ENCODE assay signal across 22 cellular contexts in the genomic region with DNA sequence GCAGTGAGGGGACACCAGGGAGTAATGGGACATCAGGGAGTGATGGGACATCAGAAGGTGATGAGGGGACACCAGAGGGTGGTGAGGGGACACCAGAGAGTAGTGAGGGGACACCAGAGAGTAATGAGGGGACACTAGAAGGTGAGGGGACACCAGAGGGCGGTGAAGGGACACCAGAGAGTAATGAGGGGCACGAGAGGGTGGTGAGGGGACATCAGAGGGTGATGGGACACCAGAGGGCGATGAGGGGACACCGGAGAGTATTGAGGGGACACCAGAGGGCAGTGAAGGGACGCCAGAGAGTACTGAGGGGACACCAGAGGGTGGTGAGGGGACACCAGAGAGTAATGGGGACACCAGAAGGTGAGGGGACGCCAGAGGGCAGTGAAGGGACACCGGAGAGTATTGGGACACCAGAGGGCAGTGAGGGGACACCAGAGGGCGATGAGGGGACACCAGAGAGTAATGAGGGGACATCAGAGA. TPM values are rescaled to one million over a fixed set of nuclear protein-coding genes. Genes with fewer than 3 reads are reported as not detected.
DNase-seq lines count a peak whose midpoint lies in the region; ATAC-seq, FAIRE-seq and TF ChIP-seq lines count a peak whose summit lies in the region.
"Had no signal": no experiment of that assay in that cellular context is flagged by ENCODE, and none has a peak within 500 bp of the region (broad histone marks: within the 10 kb centered on the region; RNA-seq: fewer than 3 reads in every experiment).

No MANE protein-coding gene starts in this region.

- no peaks in the 10 kb centered on the region for H4K20me1 ChIP-seq in HCT116 (ENCODE audit: insufficient read depth)
- peaks cover 4% of the 10 kb centered on the region; the same call in 1 of the 2 replicates for H4K20me1 ChIP-seq in K562 (replicated peaks; ENCODE audit: control insufficient read depth, insufficient read depth, low read length)
- H4K20me1 ChIP-seq in neural cell (ENCODE audit: insufficient read depth): no peaks in the 10 kb centered on the region

- H3K9ac ChIP-seq in HCT116 (ENCODE audit: low read length) (no peak overlapping the region), K562 (ENCODE audit: insufficient read depth in 1 of 2, low read depth in 2 of 2, low read length in 2 of 2) (no peak overlapping the region), neural cell (ENCODE audit: low read length) (no peak overlapping the region)

- H3K4me3 ChIP-seq in HCT116 (replicated peaks in 1 of 2; ENCODE audit: low read depth in 1 of 2, low read length in 2 of 2) (no peak overlapping the region), K562 (no peak overlapping the region), neural cell (ENCODE audit: low read length) (no peak overlapping the region), MG63 (no peak overlapping the region)
- H3K4me3 ChIP-seq: psoas muscle, stomach had no signal

- no peaks in the 10 kb centered on the region for H3K9me1 ChIP-seq in K562 (ENCODE audit: control insufficient read depth, insufficient read depth, low read length)

- H3K9me3 Mint-ChIP-seq in activated T-cell treated with anti-CD3 and anti-CD28 coated beads, Interleukin-2, amount 50 U/mL, for 24 hours: no peaks in the 10 kb centered on the region
- H3K9me3 Mint-ChIP-seq: activated naive CD8-positive, alpha-beta T cell treated with anti-CD3 and anti-CD28 coated beads, Interleukin-2, amount 10 ng/mL, durations not matched to agents 7 days and 5 days; naive thymus-derived CD8-positive, alpha-beta T cell had no signal

- H3K79me2 ChIP-seq in HCT116 (ENCODE audit: insufficient read depth, low read length) (no peaks in the 10 kb centered on the region), K562 (ENCODE audit: control insufficient read depth, insufficient read depth, low read length) (no peaks in the 10 kb centered on the region), neural cell (replicated peaks; ENCODE audit: insufficient read depth, low read length) (no peaks in the 10 kb centered on the region)

- RAD21 ChIA-PET in HCT116 (lab: Charles Lee; ENCODE audit: low non-redundant PET in 1 of 2, low total read pairs in 2 of 2, uncharacterized antibody in 2 of 2, unreplicated experiment in 2 of 2): no interaction called here

- no TSS peak for BruUV-seq in HCT116 (replicated peaks; lab: Mats Ljungman, UMichigan)
- no TSS peak for BruUV-seq in K562 (replicated peaks; lab: Mats Ljungman, UMichigan)

- peak; percentile 29 for DNase-seq in activated T-cell treated with anti-CD3 and anti-CD28 coated beads, Interleukin-2, amount 50 U/mL, for 24 hours
- no peak for DNase-seq in activated T-cell treated with anti-CD3 and anti-CD28 coated beads for 4 hours
- DNase-seq in HCT116 (ENCODE audit: low read depth, low spot score): no peak
- peak in 2 of 4 experiments; percentile 24 to 48 for DNase-seq in K562 (ENCODE audit: extremely low read depth in 1 of 4, low spot score in 3 of 4)
- no peak for DNase-seq in MG63
- no peak for DNase-seq in AML-193 (lab: John Stamatoyannopoulos, UW)
- DNase-seq in HK-2 (ENCODE audit: unreplicated experiment): no peak
- DNase-seq: activated CD4-positive, CD25-positive, alpha-beta regulatory T cell; activated CD8-positive, alpha-beta memory T cell treated with anti-CD3 and anti-CD28 coated beads, Interleukin-2, amount 10 ng/mL, durations not matched to agents 7 days and 5 days; activated naive CD8-positive, alpha-beta T cell treated with anti-CD3 and anti-CD28 coated beads, Interleukin-2, amount 10 ng/mL, durations not matched to agents 7 days and 5 days; DMS79; MV-4-11; NCI-H2081; NCI-H510A treated with DMSO at 0.1 percent for 48 hours; psoas muscle; SHP77; stomach had no signal

- H3F3A ChIP-seq in neural cell (ENCODE audit: insufficient read depth, low read length, poor library complexity, severe bottlenecking): no peaks in the 10 kb centered on the region

- no peak for FAIRE-seq in K562 (lab: Jason Lieb, UNC)
- FAIRE-seq: A204.1, islet of Langerhans had no signal

- H3K4me2 ChIP-seq in HCT116 (ENCODE audit: low read length): no peak overlapping the region
- H3K4me2 ChIP-seq in K562 (ENCODE audit: insufficient read depth, low read length): no peak overlapping the region
- no peak overlapping the region for H3K4me2 ChIP-seq in neural cell (ENCODE audit: low read length)

- H3K27ac ChIP-seq in HCT116 (ENCODE audit: low read depth, low read length) (no peak overlapping the region), K562 (ENCODE audit: extremely low read depth, low read depth, low read length) (no peak overlapping the region), neural cell (ENCODE audit: low read length) (no peak overlapping the region)
- H3K27ac ChIP-seq: C4-2B, psoas muscle, stomach had no signal

- ATAC-seq in HCT116 (no peak), K562 (peak; percentile 55)
- ATAC-seq: activated CD8-positive, alpha-beta memory T cell treated with anti-CD3 and anti-CD28 coated beads, Interleukin-2, amount 10 ng/mL, durations not matched to agents 7 days and 5 days; naive thymus-derived CD8-positive, alpha-beta T cell; psoas muscle had no signal

- H3K36me3 ChIP-seq in HCT116 (ENCODE audit: control insufficient read depth in 1 of 2, insufficient read depth in 2 of 2, low read length in 2 of 2) (no peaks in the 10 kb centered on the region), K562 (ENCODE audit: control insufficient read depth, insufficient read depth, low read length) (peaks cover 39% of the 10 kb centered on the region; the same call in 2 of the 3 replicates), neural cell (ENCODE audit: insufficient read depth, low read length) (peaks cover 3% of the 10 kb centered on the region), MG63 (no peaks in the 10 kb centered on the region; the same call in 1 of the 2 replicates)

- TF ChIP-seq POLR2A in HCT116 (IDR thresholded peaks at IDR 0.05; ENCODE audit: borderline replicate concordance, extremely low read depth, insufficient read depth, insufficient read length) (no peak), K562 (conservative IDR thresholded peaks at IDR 0.05) (peak; percentile 59)

- peaks cover 44% of the 10 kb centered on the region for H3K36me3 Mint-ChIP-seq in activated T-cell treated with anti-CD3 and anti-CD28 coated beads, Interleukin-2, amount 50 U/mL, for 24 hours (ENCODE audit: low read depth)

- H3K4me3 Mint-ChIP-seq in activated T-cell treated with anti-CD3 and anti-CD28 coated beads, Interleukin-2, amount 50 U/mL, for 24 hours: no peak overlapping the region
- H3K4me3 Mint-ChIP-seq: activated CD8-positive, alpha-beta memory T cell treated with anti-CD3 and anti-CD28 coated beads, Interleukin-2, amount 10 ng/mL, durations not matched to agents 7 days and 5 days; activated naive CD8-positive, alpha-beta T cell treated with anti-CD3 and anti-CD28 coated beads, Interleukin-2, amount 10 ng/mL, durations not matched to agents 7 days and 5 days had no signal

- H3K27me3 ChIP-seq in HCT116 (ENCODE audit: insufficient read depth, low read length) (no peaks in the 10 kb centered on the region), K562 (ENCODE audit: control insufficient read depth in 2 of 2, insufficient read depth in 2 of 2, low read length in 2 of 2) (no peaks in the 10 kb centered on the region), neural cell (ENCODE audit: insufficient read depth, low read depth, low read length) (no peaks in the 10 kb centered on the region), MG63 (no peaks in the 10 kb centered on the region)
- H3K27me3 ChIP-seq: stomach had no signal

- intact Hi-C loops in HCT116 (cut with micrococcal nuclease) (no loop called here), K562 (cut with micrococcal nuclease) (loop anchor here (1.0 to 10.0 kb wide), 2 partner anchors 58 to 103 kb away; partner anchors contain the start of gene MYO1G)

- TF ChIP-seq RAD21 in HCT116 (IDR thresholded peaks at IDR 0.05; ENCODE audit: low read depth): 0 out of 2 replicates have a peak, but pooled peaks have one; percentile 15
- TF ChIP-seq RAD21 in K562 (CRISPR knock-in tag; conservative IDR thresholded peaks at IDR 0.05 in 1 of 2, IDR thresholded peaks at IDR 0.05 in 1 of 2): peak in 1 of 2 experiments; percentile 42; a peak in 3 of 4 replicates
- TF ChIP-seq RAD21 in neural cell (conservative IDR thresholded peaks at IDR 0.05): no peak

- H3K27ac Mint-ChIP-seq in activated T-cell treated with anti-CD3 and anti-CD28 coated beads, Interleukin-2, amount 50 U/mL, for 24 hours: peak overlapping the region; percentile 38

- no peak for TF ChIP-seq EP300 in K562 (IDR thresholded peaks at IDR 0.05; ENCODE audit: low read length)
- no peak for TF ChIP-seq EP300 in neural cell (conservative IDR thresholded peaks at IDR 0.05; ENCODE audit: poor library complexity, severe bottlenecking)

- H3K9me3 ChIP-seq in HCT116 (ENCODE audit: control insufficient read depth in 1 of 2, insufficient read depth in 1 of 2, low read depth in 1 of 2, low read length in 2 of 2) (no peaks in the 10 kb centered on the region), K562 (replicated peaks; ENCODE audit: control insufficient read depth, insufficient read depth, low read depth, low read length) (no peaks in the 10 kb centered on the region), neural cell (ENCODE audit: low read length) (no peaks in the 10 kb centered on the region), MG63 (no peaks in the 10 kb centered on the region)
- H3K9me3 ChIP-seq: psoas muscle, stomach had no signal

- H3K9me2 ChIP-seq in HCT116 (ENCODE audit: insufficient read depth) (no peaks in the 10 kb centered on the region), neural cell (ENCODE audit: insufficient read depth, low read length) (no peaks in the 10 kb centered on the region)

- POLR2A ChIA-PET in HCT116 (lab: Charles Lee): no interaction called here
- POLR2A ChIA-PET in K562 (lab: Yijun Ruan, JAX): interaction anchor here (1.2 kb wide), 1 partner anchor 9 kb away, joined by 5 read pairs; no protein-coding TSS in a partner anchor

- TF ChIP-seq CTCF in HCT116 (IDR thresholded peaks at IDR 0.05 in 2 of 3, conservative IDR thresholded peaks at IDR 0.05 in 1 of 3; ENCODE audit: borderline replicate concordance in 1 of 3, insufficient read depth in 1 of 3, low read depth in 2 of 3, low read length in 2 of 3) (peak in 1 of 3 experiments; percentile 35; a peak in 1 of 6 replicates), K562 (IDR thresholded peaks at IDR 0.05 in 2 of 3, conservative IDR thresholded peaks at IDR 0.05 in 1 of 3; ENCODE audit: insufficient read depth in 2 of 3, low read depth in 1 of 3, low read length in 3 of 3) (peak; percentile 62 to 96 (median 77)), neural cell (IDR thresholded peaks at IDR 0.05; ENCODE audit: poor library complexity, severe bottlenecking) (no peak)

- H2AFZ ChIP-seq in HCT116 (ENCODE audit: low read depth, low read length, poor library complexity, severe bottlenecking): no peak overlapping the region
- H2AFZ ChIP-seq in K562 (ENCODE audit: low read depth, low read length): no peak overlapping the region
- H2AFZ ChIP-seq in neural cell (ENCODE audit: low read depth, low read length): no peak overlapping the region

- H3K27me3 Mint-ChIP-seq in activated T-cell treated with anti-CD3 and anti-CD28 coated beads, Interleukin-2, amount 50 U/mL, for 24 hours: no peaks in the 10 kb centered on the region
- H3K27me3 Mint-ChIP-seq: activated CD8-positive, alpha-beta memory T cell treated with anti-CD3 and anti-CD28 coated beads, Interleukin-2, amount 10 ng/mL, durations not matched to agents 7 days and 5 days; activated naive CD8-positive, alpha-beta T cell treated with anti-CD3 and anti-CD28 coated beads, Interleukin-2, amount 10 ng/mL, durations not matched to agents 7 days and 5 days; naive thymus-derived CD8-positive, alpha-beta T cell had no signal

- 33% methylated on average over 8 of the region's 8 CpGs for WGBS in K562 (ENCODE audit: insufficient coverage, low coverage, missing lambda C conversion rate)

- CTCF ChIA-PET in HCT116 (lab: Charles Lee) (no interaction called here), K562 (lab: Yijun Ruan, JAX; ENCODE audit: low intra/inter-chr PET ratio) (interaction anchor here (0.8 to 3.0 kb wide), 3 partner anchors 58 to 101 kb away, joined by 3 to 17 read pairs (median 4); no protein-coding TSS in a partner anchor)

- peaks cover 6% of the 10 kb centered on the region in 2 experiments; a peak in 3 of 4 replicates for H3K4me1 ChIP-seq in HCT116 (ENCODE audit: control insufficient read depth in 1 of 2, insufficient read depth in 2 of 2, low read length in 2 of 2)
- peaks cover 0 to 35% of the 10 kb centered on the region in 2 experiments; a peak in 1 of 5 replicates for H3K4me1 ChIP-seq in K562 (replicated peaks in 1 of 2; ENCODE audit: control insufficient read depth in 2 of 2, insufficient read depth in 2 of 2, low read length in 2 of 2)
- H3K4me1 ChIP-seq: psoas muscle, stomach had no signal

- peaks cover under 1% of the 10 kb centered on the region for H3K4me1 Mint-ChIP-seq in activated T-cell treated with anti-CD3 and anti-CD28 coated beads, Interleukin-2, amount 50 U/mL, for 24 hours (ENCODE audit: low read depth)
- H3K4me1 Mint-ChIP-seq: activated CD8-positive, alpha-beta memory T cell treated with anti-CD3 and anti-CD28 coated beads, Interleukin-2, amount 10 ng/mL, durations not matched to agents 7 days and 5 days; activated naive CD8-positive, alpha-beta T cell treated with anti-CD3 and anti-CD28 coated beads, Interleukin-2, amount 10 ng/mL, durations not matched to agents 7 days and 5 days had no signal

- in situ Hi-C loops in K562 (cut with MboI): no loop called here

RNA-seq across cellular contexts. Expression of gene NACAD, which starts 10.5 kb away (rescaled TPM):
- total RNA-seq in HCT116 (2021; ENCODE audit: unreplicated experiment): 0.05 TPM
- 0.01 TPM in 2 replicates for polyA plus RNA-seq in HCT116 (2012)
- total RNA-seq in K562 (2011; cell fraction: chromatin; rRNA removed; ENCODE audit: low replicate concordance): 0.11 and 0.79 TPM in 2 replicates
- under 0.01 TPM in 1 of 2 replicates, not detected in the other for total RNA-seq in K562 (2011; cell fraction: nucleolus; rRNA removed)
- 0.08 TPM in 1 of 2 replicates, not detected in the other for total RNA-seq in K562 (2011; cell fraction: nucleoplasm; rRNA removed)
- total RNA-seq in K562 (2014; rRNA removed): under 0.01 TPM in 1 of 2 replicates, not detected in the other
- not detected in 2 replicates for total RNA-seq in K562 (2014; rRNA removed; fragmentation: Illumina TruSeq; extraction: Trizol)
- total RNA-seq in K562 (2015; rRNA removed; fragmentation: Illumina TruSeq; extraction: Trizol): not detected in 2 replicates
- total RNA-seq in K562 (2021): 0.02 and 0.04 TPM in 2 replicates
- 0.01 and 0.03 TPM in 2 replicates for polyA plus RNA-seq in K562 (2011; rRNA removed)
- polyA plus RNA-seq in K562 (2011; cell fraction: cytosol; rRNA removed): 0.01 and 0.03 TPM in 2 replicates
- 0.06 and 0.16 TPM in 2 replicates for polyA plus RNA-seq in K562 (2011; cell fraction: nucleus; rRNA removed)
- polyA plus RNA-seq in K562 (2012): 0.03 and 0.04 TPM in 2 replicates
- 0.01 and 0.03 TPM in 2 replicates for polyA plus RNA-seq in K562 (2014; fragmentation: Illumina TruSeq; extraction: Trizol)
- polyA plus RNA-seq in K562 (2014; fragmentation: Nextera tagmentation; extraction: Ambion mirVana): not detected
- 0.04 TPM in 1 of 2 replicates, not detected in the other for polyA plus RNA-seq in K562 (2014; rRNA removed)
- polyA minus RNA-seq in K562 (2011; rRNA and poly(A)+ RNA removed): not detected in 2 replicates
- not detected in 2 replicates for polyA minus RNA-seq in K562 (2011; cell fraction: cytosol; rRNA and poly(A)+ RNA removed)
- 0.11 and 0.13 TPM in 2 replicates for polyA minus RNA-seq in K562 (2011; cell fraction: nucleus; rRNA and poly(A)+ RNA removed)
- 8.5 and 14.5 TPM in 2 replicates for polyA plus RNA-seq in neural cell
- 13.9 and 19.6 TPM in 2 replicates for polyA minus RNA-seq in neural cell
- not detected in 2 replicates for total RNA-seq in MG63 (2014; rRNA removed; shearing (Covaris generic); ENCODE audit: low replicate concordance)

RNA-seq across cellular contexts. Expression of gene TBRG4, which starts 33.3 kb away (rescaled TPM):
- total RNA-seq in HCT116 (2021; ENCODE audit: unreplicated experiment): 136 TPM
- 90.0 and 90.3 TPM in 2 replicates for polyA plus RNA-seq in HCT116 (2012)
- 345 and 988 TPM in 2 replicates for total RNA-seq in K562 (2011; cell fraction: chromatin; rRNA removed; ENCODE audit: low replicate concordance)
- 627 and 629 TPM in 2 replicates for total RNA-seq in K562 (2011; cell fraction: nucleolus; rRNA removed)
- total RNA-seq in K562 (2011; cell fraction: nucleoplasm; rRNA removed): 447 and 454 TPM in 2 replicates
- 248 and 298 TPM in 2 replicates for total RNA-seq in K562 (2014; rRNA removed)
- 111 and 141 TPM in 2 replicates for total RNA-seq in K562 (2014; rRNA removed; fragmentation: Illumina TruSeq; extraction: Trizol)
- 140 and 152 TPM in 2 replicates for total RNA-seq in K562 (2015; rRNA removed; fragmentation: Illumina TruSeq; extraction: Trizol)
- total RNA-seq in K562 (2021): 258 and 287 TPM in 2 replicates
- polyA plus RNA-seq in K562 (2011; rRNA removed): 278 and 317 TPM in 2 replicates
- polyA plus RNA-seq in K562 (2011; cell fraction: cytosol; rRNA removed): 213 and 315 TPM in 2 replicates
- polyA plus RNA-seq in K562 (2011; cell fraction: nucleus; rRNA removed): 714 and 782 TPM in 2 replicates
- polyA plus RNA-seq in K562 (2012): 183 and 269 TPM in 2 replicates
- 295 and 322 TPM in 2 replicates for polyA plus RNA-seq in K562 (2014; fragmentation: Illumina TruSeq; extraction: Trizol)
- 10 to 100 TPM; 11.2 to 34.9 TPM for polyA plus RNA-seq in K562 (2014; fragmentation: Nextera tagmentation; extraction: Ambion mirVana)
- polyA plus RNA-seq in K562 (2014; rRNA removed): 216 and 223 TPM in 2 replicates
- 276 and 311 TPM in 2 replicates for polyA minus RNA-seq in K562 (2011; rRNA and poly(A)+ RNA removed)
- 198 and 207 TPM in 2 replicates for polyA minus RNA-seq in K562 (2011; cell fraction: cytosol; rRNA and poly(A)+ RNA removed)
- 413 and 539 TPM in 2 replicates for polyA minus RNA-seq in K562 (2011; cell fraction: nucleus; rRNA and poly(A)+ RNA removed)
- polyA plus RNA-seq in neural cell: 52.8 and 75.3 TPM in 2 replicates
- polyA minus RNA-seq in neural cell: 36.2 and 49.7 TPM in 2 replicates
- 82.0 and 126 TPM in 2 replicates for total RNA-seq in MG63 (2014; rRNA removed; shearing (Covaris generic); ENCODE audit: low replicate concordance)
